In the genomic region with DNA sequence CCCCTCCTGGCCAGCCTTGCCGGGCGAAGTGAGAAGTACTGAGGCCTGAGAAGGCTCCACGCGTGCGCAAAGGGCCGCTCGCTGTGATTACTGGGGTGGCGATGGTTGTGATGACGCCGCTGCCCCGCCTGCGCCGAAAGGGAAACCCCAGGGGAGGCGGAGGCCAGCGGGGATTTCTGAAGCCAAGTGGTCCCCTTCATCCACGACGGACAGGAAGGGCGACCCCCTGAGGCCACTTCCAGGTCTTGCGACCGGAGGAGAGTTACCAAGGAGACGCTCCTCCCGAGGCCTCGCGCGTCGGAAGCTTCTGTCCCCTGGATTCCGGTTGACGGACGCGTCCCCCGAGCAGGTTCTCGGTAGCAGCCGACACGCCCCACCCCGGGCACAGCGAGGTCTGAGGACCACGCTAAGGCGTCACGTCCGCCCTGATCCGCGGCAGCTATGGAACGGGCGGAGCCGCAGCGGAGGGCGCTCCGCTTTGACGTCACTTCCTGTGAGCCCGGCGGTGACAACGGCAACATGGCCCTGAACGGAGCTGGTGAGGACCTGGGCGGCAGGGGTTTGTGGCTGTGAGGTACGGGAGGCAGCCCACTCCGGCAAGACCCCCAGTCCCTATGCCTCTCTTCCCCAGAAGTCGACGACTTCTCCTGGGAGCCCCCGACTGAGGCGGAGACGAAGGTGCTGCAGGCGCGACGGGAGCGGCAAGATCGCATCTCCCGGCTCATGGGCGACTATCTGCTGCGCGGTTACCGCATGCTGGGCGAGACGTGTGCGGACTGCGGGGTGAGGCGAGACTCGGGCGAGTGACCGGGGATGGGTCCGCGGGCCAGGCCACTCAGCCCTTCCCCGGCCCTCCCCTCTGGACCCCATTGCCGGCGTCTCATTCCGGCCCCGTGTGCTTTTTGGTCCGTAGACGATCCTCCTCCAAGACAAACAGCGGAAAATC, we compare ENCODE assay signal across 8 cellular contexts. TPM values are rescaled to one million over a fixed set of nuclear protein-coding genes. Genes with fewer than 3 reads are reported as not detected.
DNase-seq lines count a peak whose midpoint lies in the region; ATAC-seq and TF ChIP-seq lines count a peak whose summit lies in the region.

A gene with protein sequence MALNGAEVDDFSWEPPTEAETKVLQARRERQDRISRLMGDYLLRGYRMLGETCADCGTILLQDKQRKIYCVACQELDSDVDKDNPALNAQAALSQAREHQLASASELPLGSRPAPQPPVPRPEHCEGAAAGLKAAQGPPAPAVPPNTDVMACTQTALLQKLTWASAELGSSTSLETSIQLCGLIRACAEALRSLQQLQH (plus strand): TSS at position 505 of the 946 bp plus-strand sequence. CDS start 15 bp downstream, at position 520.

- DNase-seq in DMS79 (lab: John Stamatoyannopoulos, UW) (peak; percentile 97), KBM-7 (peak; percentile 99), PC-9 (peak; percentile 98 to 99), erythroblast (lab: John Stamatoyannopoulos, UW) (peak; percentile 98)
- peak; percentile 97 for DNase-seq in activated T-cell treated with anti-CD3 and anti-CD28 coated beads, Interleukin-2, amount 50 U/mL, for 1 hour
- peak; percentile 96 to 99 for DNase-seq in stimulated activated CD8-positive, alpha-beta memory T cell treated with anti-CD3 and anti-CD28 coated beads, Interleukin-7, amount 100 ng/mL, for 4 hours (ENCODE audit: low read depth in 2 of 2)

- TSS peak; percentile 31 for BruUV-seq in PC-9 (replicated peaks; lab: Mats Ljungman, UMichigan)

- in situ Hi-C loops in KBM-7 (cut with MboI; ENCODE audit: low pct_unique_long_range_greater_than_20kb, low sequenced_read_pairs): no loop called here

- peak within 1 kb of the TSS; percentile 96 for H3K4me2 ChIP-seq in PC-9

- H3F3A ChIP-seq in PC-9 (ENCODE audit: insufficient read depth, low read depth): peaks cover 73% of the 10 kb centered on the region

- CTCF ChIA-PET in PC-9 (lab: Charles Lee): interaction anchor here (0.7 to 3.4 kb wide), 4 partner anchors 11 to 29 kb away, joined by 3 to 25 read pairs (median 6); no protein-coding TSS in a partner anchor

- H3K4me1 ChIP-seq in PC-9 (replicated peaks; ENCODE audit: insufficient read depth) (peaks cover 54% of the 10 kb centered on the region), muscle layer of duodenum (ENCODE audit: control insufficient read depth in 1 of 2, insufficient read depth in 2 of 2, low read length in 2 of 2) (peaks cover 18 to 55% of the 10 kb centered on the region in 2 donors)

- H3K79me2 ChIP-seq in PC-9 (ENCODE audit: low read depth): peaks cover 60% of the 10 kb centered on the region

- intact Hi-C loops in PC-9 (cut with micrococcal nuclease; ENCODE audit: unreplicated experiment): loop anchor here (1.0 to 5.0 kb wide), 12 partner anchors 10 to 482 kb away; a partner anchor contains a TSS

- TF ChIP-seq CTCF in PC-9 (conservative IDR thresholded peaks at IDR 0.05): peak; percentile 57

- peaks cover 5% of the 10 kb centered on the region; the same call in 1 of the 2 replicates for H3K36me3 ChIP-seq in PC-9 (ENCODE audit: low read depth)
- no peaks in the 10 kb centered on the region for H3K36me3 ChIP-seq in muscle layer of duodenum (ENCODE audit: control insufficient read depth in 1 of 2, insufficient read depth in 2 of 2, low read length in 2 of 2)

- peak; percentile 41 for ATAC-seq in GM21717 (IDR thresholded peaks at IDR 0.05; ENCODE audit: unreplicated experiment)

- H3K9me3 ChIP-seq in PC-9 (ENCODE audit: insufficient read depth, low read depth): no peaks in the 10 kb centered on the region
- no peaks in the 10 kb centered on the region for H3K9me3 ChIP-seq in muscle layer of duodenum (ENCODE audit: control insufficient read depth in 1 of 2, low read length in 2 of 2)

- no peaks in the 10 kb centered on the region for H4K20me1 ChIP-seq in PC-9 (ENCODE audit: insufficient read depth)

- H3K4me3 ChIP-seq in PC-9: peak within 1 kb of the TSS; percentile 73
- peak within 1 kb of the TSS; percentile 78 to 95 for H3K4me3 ChIP-seq in muscle layer of duodenum (ENCODE audit: low read depth in 1 of 2, low read length in 2 of 2)

- no peaks in the 10 kb centered on the region for H3K9me2 ChIP-seq in PC-9 (ENCODE audit: insufficient read depth)

- H3K27ac ChIP-seq in PC-9: peak within 1 kb of the TSS; percentile 68
- H3K27ac ChIP-seq in muscle layer of duodenum (ENCODE audit: low read length): peak within 1 kb of the TSS; percentile 96

- H3K27me3 ChIP-seq in PC-9 (ENCODE audit: insufficient read depth, low read depth) (no peaks in the 10 kb centered on the region), muscle layer of duodenum (ENCODE audit: low read depth, low read length) (no peaks in the 10 kb centered on the region)

- peak within 1 kb of the TSS; percentile 95 for H2AFZ ChIP-seq in PC-9

- peak; percentile 90 for TF ChIP-seq POLR2A in erythroblast (IDR thresholded peaks at IDR 0.05; ENCODE audit: low read length)

- POLR2A ChIA-PET in PC-9 (lab: Charles Lee; ENCODE audit: unreplicated experiment): interaction anchor here (0.5 to 1.2 kb wide), 13 partner anchors 11 to 1161 kb away, joined by 3 to 13 read pairs (median 4); a partner anchor contains a TSS

RNA-seq across cellular contexts. Expression of the gene that starts here (rescaled TPM):
- 51.4 and 53.5 TPM in 2 replicates for total RNA-seq in PC-9 (2021)

Comparison
In these comparisons a context has a peak if more than half of its experiments do, and no peak if none do; other contexts are left out.
1. Peak in every context shown above with its lines: DNase-seq, ATAC-seq, H3K4me3 ChIP-seq and H3K27ac ChIP-seq.